ENCODE assay signal across 21 cellular contexts in the genomic region with DNA sequence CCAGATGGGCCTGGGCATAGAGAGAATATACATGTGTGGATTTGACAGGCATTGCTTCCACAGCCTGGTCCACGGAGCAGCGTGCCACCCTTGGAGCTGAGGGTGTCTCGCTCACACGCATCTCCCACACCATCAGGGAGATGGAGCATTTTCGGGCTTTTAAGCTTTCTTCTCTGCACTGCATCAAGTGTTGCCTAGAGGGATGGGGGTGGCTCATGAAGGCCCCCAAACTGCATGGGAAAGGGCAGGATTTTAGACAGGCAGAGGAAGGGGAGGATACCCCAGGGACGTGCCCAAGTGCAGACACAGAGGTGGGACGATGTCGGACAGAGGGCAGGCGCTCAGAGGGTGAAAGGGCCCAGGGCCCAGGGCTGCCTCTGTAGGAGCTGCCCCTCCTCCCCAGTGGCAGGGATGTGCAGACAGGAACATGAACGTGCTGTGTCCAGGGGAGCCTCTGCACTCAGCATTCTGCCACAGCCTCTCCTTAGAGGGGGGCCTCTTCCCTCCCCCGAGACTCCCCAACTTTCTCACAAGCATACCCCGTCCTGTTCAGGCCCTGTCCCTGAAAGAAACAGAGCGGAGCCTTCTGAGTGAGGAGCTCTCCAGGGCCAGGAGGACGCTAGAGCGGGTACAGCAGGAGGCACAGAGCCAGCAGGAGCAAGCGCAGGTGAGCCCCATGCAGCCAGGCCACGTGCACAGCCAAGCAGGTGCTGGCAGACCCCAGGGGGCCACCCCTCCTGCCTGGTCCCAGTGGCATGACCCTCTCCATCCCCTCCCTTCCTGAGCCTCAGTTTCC. TPM values are rescaled to one million over a fixed set of nuclear protein-coding genes. Genes with fewer than 3 reads are reported as not detected.
DNase-seq lines count a peak whose midpoint lies in the region; ATAC-seq and TF ChIP-seq lines count a peak whose summit lies in the region.
"Had no signal": no experiment of that assay in that cellular context is flagged by ENCODE, and none has a peak within 500 bp of the region (broad histone marks: within the 10 kb centered on the region; RNA-seq: fewer than 3 reads in every experiment).

No MANE protein-coding gene starts in this region.

- no peak overlapping the region for H2AFZ ChIP-seq in hepatocyte
- H2AFZ ChIP-seq in neuronal stem cell (ENCODE audit: low read length): no peak overlapping the region

- peaks cover 0 to 14% of the 10 kb centered on the region in 2 donors for H3K4me1 ChIP-seq in right atrium auricular region
- H3K4me1 ChIP-seq in left ventricle myocardium inferior: peaks cover 38% of the 10 kb centered on the region
- H3K4me1 ChIP-seq in hepatocyte (ENCODE audit: insufficient read depth): peaks cover 45% of the 10 kb centered on the region
- H3K4me1 ChIP-seq in neuronal stem cell (ENCODE audit: control insufficient read depth in 2 of 2, insufficient read depth in 1 of 2, low read depth in 1 of 2, low read length in 2 of 2): peaks cover 8% of the 10 kb centered on the region in 2 donors

- no peak for TF ChIP-seq CTCF in right atrium auricular region (IDR thresholded peaks at IDR 0.05)
- TF ChIP-seq CTCF in left ventricle myocardium inferior (IDR thresholded peaks at IDR 0.05; ENCODE audit: borderline replicate concordance): no peak
- TF ChIP-seq CTCF in hepatocyte (IDR thresholded peaks at IDR 0.05; ENCODE audit: poor library complexity): no peak

- no peak overlapping the region for H2BK120ac ChIP-seq in neuronal stem cell (ENCODE audit: low read depth, low read length)

- H3K27ac ChIP-seq in right atrium auricular region: no peak overlapping the region
- H3K27ac ChIP-seq in left ventricle myocardium inferior (replicated peaks): no peak overlapping the region
- peak overlapping the region; percentile 12 for H3K27ac ChIP-seq in hepatocyte
- no peak overlapping the region for H3K27ac ChIP-seq in neuronal stem cell (replicated peaks; ENCODE audit: low read length)

- H2BK15ac ChIP-seq in neuronal stem cell (ENCODE audit: low read length): no peak overlapping the region

- H3K9ac ChIP-seq in neuronal stem cell (ENCODE audit: low read depth, low read length, poor library complexity): peak overlapping the region; percentile 22

- H3K9me3 Mint-ChIP-seq in immature natural killer cell: no peaks in the 10 kb centered on the region
- H3K9me3 Mint-ChIP-seq: CD4-positive, alpha-beta T cell had no signal

- H3K27me3 ChIP-seq in right atrium auricular region (no peaks in the 10 kb centered on the region), left ventricle myocardium inferior (ENCODE audit: low read depth) (no peaks in the 10 kb centered on the region), hepatocyte (peaks cover 6% of the 10 kb centered on the region), neuronal stem cell (ENCODE audit: control insufficient read depth in 3 of 3, insufficient read depth in 3 of 3, low read depth in 1 of 3, low read length in 3 of 3) (peaks cover 0 to 49% (median 0%) of the 10 kb centered on the region in 3 experiments)
- H3K27me3 ChIP-seq: tibial nerve had no signal

- ATAC-seq in HG02973 (IDR thresholded peaks at IDR 0.05; ENCODE audit: unreplicated experiment): no peak
- ATAC-seq in HG02759 (IDR thresholded peaks at IDR 0.05; ENCODE audit: unreplicated experiment): no peak
- ATAC-seq in GM18858 (IDR thresholded peaks at IDR 0.05; ENCODE audit: unreplicated experiment): no peak

- H3K23ac ChIP-seq in neuronal stem cell (ENCODE audit: low read depth, low read length, poor library complexity): no peak overlapping the region

- H3K9me3 ChIP-seq in right atrium auricular region: no peaks in the 10 kb centered on the region
- H3K9me3 ChIP-seq in left ventricle myocardium inferior (replicated peaks): no peaks in the 10 kb centered on the region
- no peaks in the 10 kb centered on the region for H3K9me3 ChIP-seq in hepatocyte (ENCODE audit: low read depth)
- peaks cover 0 to 3% of the 10 kb centered on the region in 2 donors for H3K9me3 ChIP-seq in neuronal stem cell (replicated peaks in 1 of 2; ENCODE audit: control insufficient read depth in 2 of 2, insufficient read depth in 1 of 2, low read depth in 1 of 2, low read length in 2 of 2)
- H3K9me3 ChIP-seq: tibial nerve had no signal

- H3K14ac ChIP-seq in neuronal stem cell (ENCODE audit: low read length): peak overlapping the region; percentile 14

- H3K36me3 ChIP-seq in right atrium auricular region (no peaks in the 10 kb centered on the region), left ventricle myocardium inferior (no peaks in the 10 kb centered on the region), hepatocyte (replicated peaks; ENCODE audit: insufficient read depth, low read depth) (no peaks in the 10 kb centered on the region), neuronal stem cell (replicated peaks in 1 of 2; ENCODE audit: control insufficient read depth in 2 of 2, insufficient read depth in 2 of 2, low read length in 2 of 2) (no peaks in the 10 kb centered on the region)
- H3K36me3 ChIP-seq: tibial nerve had no signal

- H3K4me3 ChIP-seq in right atrium auricular region (no peak overlapping the region), left ventricle myocardium inferior (no peak overlapping the region), hepatocyte (no peak overlapping the region), neuronal stem cell (ENCODE audit: low read length in 2 of 2) (no peak overlapping the region)
- H3K4me3 ChIP-seq: smooth muscle cell, tibial nerve had no signal

- peak overlapping the region; percentile 59 for H3K18ac ChIP-seq in neuronal stem cell (ENCODE audit: low read length)

- H3K4ac ChIP-seq in neuronal stem cell (ENCODE audit: low read length): no peak overlapping the region

- WGBS in hepatocyte (ENCODE audit: low lambda C conversion rate, missing lambda C conversion rate): 82% methylated on average over 17 of the region's 17 CpGs
- WGBS in neuronal stem cell (ENCODE audit: extremely low coverage in 2 of 2, insufficient read length in 2 of 2, insufficient replicate concordance in 1 of 2), 2 donors: no CpG with 5 or more reads among the region's 17 CpGs

- H3K4me2 ChIP-seq in hepatocyte (no peak overlapping the region), neuronal stem cell (ENCODE audit: insufficient read depth, low read length, poor library complexity, severe bottlenecking) (no peak overlapping the region)
- H3K4me2 ChIP-seq: smooth muscle cell had no signal

- DNase-seq in right atrium auricular region (ENCODE audit: low spot score) (peak; percentile 43), left ventricle myocardium inferior (no peak), hepatocyte (ENCODE audit: low spot score) (no peak), neuronal stem cell (ENCODE audit: low spot score) (no peak), immature natural killer cell (no peak)
- DNase-seq: activated gamma-delta T cell treated with Interleukin-2 at 50 U/mL for 16 hours, amniotic stem cell, cerebellar nuclear complex, DMS153, NCI-H1105 treated with DMSO at 0.1 percent for 48 hours, NCI-H748 treated with DMSO at 0.1 percent for 48 hours, T-helper 9 cell had no signal

- no peaks in the 10 kb centered on the region for H3K27me3 Mint-ChIP-seq in immature natural killer cell (ENCODE audit: low read depth in 3 of 3)

- H3K36me3 Mint-ChIP-seq in immature natural killer cell: no peaks in the 10 kb centered on the region

- no peaks in the 10 kb centered on the region for H3K79me2 ChIP-seq in hepatocyte

- peak overlapping the region; percentile 3 for H2AK5ac ChIP-seq in neuronal stem cell (ENCODE audit: low read depth, low read length)

- no peak overlapping the region for H3K4me3 Mint-ChIP-seq in immature natural killer cell
- H3K4me3 Mint-ChIP-seq: CD4-positive, alpha-beta T cell had no signal

- no peaks in the 10 kb centered on the region for H3K9me2 ChIP-seq in hepatocyte (replicated peaks; ENCODE audit: insufficient read depth)

- H4K8ac ChIP-seq in neuronal stem cell (ENCODE audit: low read depth, low read length): no peak overlapping the region

- intact Hi-C loops in left ventricle myocardium inferior (cut with micrococcal nuclease): no loop called here

- no peak overlapping the region for H2BK12ac ChIP-seq in neuronal stem cell (ENCODE audit: low read length)

- H3K27ac Mint-ChIP-seq in immature natural killer cell: no peak overlapping the region
- H3K27ac Mint-ChIP-seq: CD4-positive, alpha-beta T cell had no signal

- H4K20me1 ChIP-seq in hepatocyte (ENCODE audit: insufficient read depth, poor library complexity, severe bottlenecking): no peaks in the 10 kb centered on the region

- H3K79me1 ChIP-seq in neuronal stem cell (ENCODE audit: low read depth, low read length): no peaks in the 10 kb centered on the region

- H3K4me1 Mint-ChIP-seq in immature natural killer cell: no peaks in the 10 kb centered on the region

- no peak overlapping the region for H4K91ac ChIP-seq in neuronal stem cell (ENCODE audit: low read depth, low read length, poor library complexity)

- H2BK5ac ChIP-seq in neuronal stem cell (ENCODE audit: low read length): no peak overlapping the region

RNA-seq across cellular contexts. Expression of a gene that starts 42.9 kb away (rescaled TPM):
- total RNA-seq in right atrium auricular region (10 to 100 TPM in 1 of 2 donors, 1 to 10 TPM in 1; 9.9 to 16.4 TPM), left ventricle myocardium inferior (6.1 TPM), hepatocyte (3.5 and 6.5 TPM in 2 replicates)
- polyA plus RNA-seq in hepatocyte (3.7 and 4.6 TPM in 2 replicates), immature natural killer cell (under 1 TPM in 2 of 3 donors, not detected in 1; 0.24 to 0.56 TPM)
- polyA plus RNA-seq in neuronal stem cell (2013, experiment 1 of 2): 0.14 TPM
- polyA plus RNA-seq in neuronal stem cell (2013, experiment 2 of 2): 0.04 TPM

RNA-seq across cellular contexts. Expression of a gene that starts 49.4 kb away (rescaled TPM):
- total RNA-seq in right atrium auricular region (not detected), left ventricle myocardium inferior (not detected), hepatocyte (0.10 and 0.20 TPM in 2 replicates)
- polyA plus RNA-seq in hepatocyte (0.04 and 0.13 TPM in 2 replicates), immature natural killer cell (not detected)
- polyA plus RNA-seq in neuronal stem cell (2013, experiment 1 of 2): not detected
- polyA plus RNA-seq in neuronal stem cell (2013, experiment 2 of 2): not detected
- total RNA-seq: CD4-positive, alpha-beta T cell; kidney epithelial cell; SK-MEL-5; smooth muscle cell had no signal
- polyA plus RNA-seq: smooth muscle cell had no signal

RNA-seq across cellular contexts. Expression of a gene that starts 59.5 kb away (rescaled TPM):
- total RNA-seq in right atrium auricular region (under 1 TPM in 1 of 2 donors, not detected in 1; 0.31 TPM), left ventricle myocardium inferior (not detected), hepatocyte (13.5 and 34.5 TPM in 2 replicates)
- polyA plus RNA-seq in hepatocyte (11.5 and 13.1 TPM in 2 replicates), immature natural killer cell (not detected)
- polyA plus RNA-seq in neuronal stem cell (2013, experiment 1 of 2): not detected
- not detected for polyA plus RNA-seq in neuronal stem cell (2013, experiment 2 of 2)
- total RNA-seq: CD4-positive, alpha-beta T cell; omental fat pad; SK-MEL-5; tibial nerve had no signal

Comparison
In these comparisons a context has a peak if more than half of its experiments do, and no peak if none do; other contexts are left out.
1. RNA of a gene that starts 59.5 kb away (total RNA-seq): 13.5 to 34.5 TPM in hepatocyte; 0.31 TPM in right atrium auricular region and not detected in left ventricle myocardium inferior (single experiment); every median in the first group is over 10 times any median in the second.